10 cellular contexts compared by ENCODE assay signal in the genomic region with DNA sequence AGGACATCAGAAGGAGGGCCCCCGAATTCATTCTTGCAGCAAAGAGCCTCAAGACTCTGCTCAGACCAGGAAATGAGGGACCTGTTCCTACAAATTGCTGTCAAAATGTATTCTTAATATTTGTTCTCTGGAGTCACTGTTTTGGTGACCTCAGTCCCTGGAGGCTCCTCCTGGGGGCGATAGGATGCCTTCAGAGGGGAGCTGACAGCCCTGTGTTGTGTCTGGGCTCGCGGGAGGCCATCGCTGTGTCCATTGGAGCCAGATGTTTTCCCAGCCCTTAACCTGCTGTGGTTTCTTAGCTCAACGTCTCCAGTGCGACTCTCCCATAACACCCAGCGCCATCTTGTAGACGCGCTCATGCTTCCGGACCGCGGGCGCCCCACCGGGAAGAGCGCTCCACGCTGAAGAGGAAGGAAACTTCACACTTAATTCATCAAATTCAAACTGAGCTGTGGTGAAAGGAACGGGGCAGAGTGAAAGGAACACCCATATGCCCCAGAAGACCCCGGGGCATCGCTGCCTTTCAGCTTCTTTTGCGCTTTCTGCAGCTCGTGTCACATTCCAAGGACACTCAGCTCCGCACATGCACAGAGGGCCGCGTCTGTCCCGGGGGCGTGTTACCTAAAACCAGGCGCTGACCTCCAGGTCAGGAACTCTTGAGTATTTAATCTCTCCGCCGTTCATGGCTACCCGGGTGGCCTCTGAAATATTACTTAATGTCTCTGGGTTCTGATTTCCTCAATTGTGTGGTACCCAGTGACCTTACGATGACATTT.
"Had no signal": no experiment of that assay in that cellular context is flagged by ENCODE, and none has a peak within 500 bp of the region (broad histone marks: within the 10 kb centered on the region; RNA-seq: fewer than 3 reads in every experiment).

No MANE protein-coding gene starts in this region.

- H3K9me3 ChIP-seq: tibial nerve had no signal

- H3K27me3 ChIP-seq: tibial nerve had no signal

- H3K4me1 Mint-ChIP-seq: nephron had no signal

- H3K27me3 Mint-ChIP-seq: activated CD8-positive, alpha-beta T cell treated with anti-CD3 and anti-CD28 coated beads for 36 hours; dendritic cell treated with granulocyte-macrophage colony-stimulating factor and Interleukin-4, amounts not matched to agents 40 ng/mL and 50 ng/mL, for 4 days had no signal

- H3K4me1 ChIP-seq: tibial nerve had no signal

- ATAC-seq: activated CD8-positive, alpha-beta T cell treated with anti-CD3 and anti-CD28 coated beads for 36 hours; left colon had no signal

- H3K27ac Mint-ChIP-seq: activated CD8-positive, alpha-beta T cell treated with anti-CD3 and anti-CD28 coated beads for 36 hours; dendritic cell treated with granulocyte-macrophage colony-stimulating factor and Interleukin-4, amounts not matched to agents 40 ng/mL and 50 ng/mL, for 4 days; nephron had no signal

- H3K4me3 ChIP-seq: tibial nerve had no signal

- H3K4me3 Mint-ChIP-seq: activated CD8-positive, alpha-beta T cell treated with anti-CD3 and anti-CD28 coated beads for 36 hours; dendritic cell treated with granulocyte-macrophage colony-stimulating factor and Interleukin-4, amounts not matched to agents 40 ng/mL and 50 ng/mL, for 4 days; nephron had no signal

- H3K36me3 ChIP-seq: tibial nerve had no signal

- H3K27ac ChIP-seq: tibial nerve had no signal

- DNase-seq: activated CD8-positive, alpha-beta memory T cell treated with anti-CD3 and anti-CD28 coated beads, Interleukin-2, amount 50 U/mL, for 48 hours; activated CD8-positive, alpha-beta T cell treated with anti-CD3 and anti-CD28 coated beads for 36 hours; central memory CD4-positive, alpha-beta T cell; erythroblast; left colon; small intestine; SW 1271 had no signal

- FAIRE-seq: small intestine had no signal

- H3K9me3 Mint-ChIP-seq: activated CD8-positive, alpha-beta T cell treated with anti-CD3 and anti-CD28 coated beads for 36 hours had no signal
